1 cellular context compared by ENCODE assay signal in the genomic region with DNA sequence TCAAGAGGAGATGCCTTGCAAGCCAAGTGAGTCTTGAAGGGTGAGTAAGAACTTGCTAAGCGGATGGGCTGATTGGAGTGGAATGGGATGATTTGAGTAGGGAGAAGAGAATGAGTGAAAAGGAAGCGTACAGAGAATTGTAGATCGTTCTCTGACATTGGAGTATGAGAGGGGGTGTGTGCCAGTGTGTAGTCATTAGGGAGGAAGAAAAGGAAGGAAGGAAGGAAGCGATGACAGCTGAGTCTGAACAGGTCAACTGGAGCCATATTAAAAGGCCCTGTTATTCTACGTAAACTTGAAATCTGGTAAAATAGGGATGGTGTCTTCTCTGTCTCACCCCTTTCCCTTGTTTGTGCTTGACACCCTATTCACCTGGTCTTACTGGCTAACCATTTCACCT.
TF ChIP-seq lines count a peak whose summit lies in the region.

No MANE protein-coding gene starts in this region.

TF ChIP-seq in endothelial cell of umbilical vein, 7 proteins besides CTCF, POLR2A, EP300 and RAD21 (continued from another document):
- peak; percentile 61 for TF ChIP-seq FOS (IDR thresholded peaks at IDR 0.05; ENCODE audit: borderline replicate concordance, insufficient read depth, low read length)
